ENCODE assay signal across 26 cellular contexts in genomic region chr9:136222896-136223266, GRCh38. TPM values are rescaled to one million over a fixed set of nuclear protein-coding genes. Genes with fewer than 3 reads are reported as not detected.
"Had no signal": no experiment of that assay in that cellular context is flagged by ENCODE, and none has a peak within 500 bp of the region (broad histone marks: within the 10 kb centered on the region; RNA-seq: fewer than 3 reads in every experiment).

No MANE protein-coding gene starts in this region.

- H3K9me3 Mint-ChIP-seq: activated CD4-positive, alpha-beta T cell treated with anti-CD3 and anti-CD28 coated beads, Interleukin-2, amount 10 ng/mL, durations not matched to agents 7 days and 5 days; activated CD8-positive, alpha-beta T cell treated with anti-CD3 and anti-CD28 coated beads for 36 hours; activated naive CD4-positive, alpha-beta T cell treated with anti-CD3 and anti-CD28 coated beads, Interleukin-2, amount 50 U/mL, for 24 hours; activated T-helper 1 cell treated with anti-CD3 and anti-CD28 coated beads, Interleukin-12 subunit alpha, Interleukin-12 subunit beta, Interleukin-2, Interleukin-4 antibody, amounts not matched to agents 30 ng/mL and 10 ng/mL and 1 ng/mL, durations not matched to agents 14 hours and 24 hours and 36 hours; effector memory CD8-positive, alpha-beta T cell; stimulated activated effector memory CD8-positive, alpha-beta T cell treated with anti-CD3 and anti-CD28 coated beads, Interleukin-12 subunit alpha, Interleukin-12 subunit beta, amount 100 ng/mL, for 72 hours had no signal

- H3K9me3 ChIP-seq: gastroesophageal sphincter, stomach, suprapubic skin, tibial nerve, uterus had no signal

- H3K4me1 ChIP-seq: gastroesophageal sphincter, stomach, tibial nerve, uterus had no signal

- H3K27ac ChIP-seq: brain microvascular endothelial cell, gastroesophageal sphincter, stomach, suprapubic skin, tibial nerve, uterus had no signal

- H3K27me3 Mint-ChIP-seq: activated CD4-positive, alpha-beta T cell treated with anti-CD3 and anti-CD28 coated beads, Interleukin-2, amount 10 ng/mL, durations not matched to agents 7 days and 5 days; activated CD8-positive, alpha-beta T cell treated with anti-CD3 and anti-CD28 coated beads for 36 hours; activated naive CD4-positive, alpha-beta T cell treated with anti-CD3 and anti-CD28 coated beads, Interleukin-2, amount 50 U/mL, for 24 hours; effector memory CD8-positive, alpha-beta T cell; T-helper 17 cell had no signal

- DNase-seq: activated CD4-positive, alpha-beta T cell treated with anti-CD3 and anti-CD28 coated beads, Interleukin-2, amount 10 ng/mL, durations not matched to agents 7 days and 5 days; activated CD8-positive, alpha-beta T cell treated with anti-CD3 and anti-CD28 coated beads for 36 hours; activated gamma-delta T cell; aorta; brain microvascular endothelial cell; caudate nucleus; effector memory CD8-positive, alpha-beta T cell; head of caudate nucleus; islet precursor cell; left cardiac atrium; mesenchymal stem cell; occipital lobe; small intestine; stimulated activated CD4-positive, alpha-beta T cell treated with anti-CD3 and anti-CD28 coated beads, Interleukin-2, amount 100 ng/mL, for 24 hours; stomach; T-helper 17 cell; uterus had no signal

- ATAC-seq: activated CD4-positive, CD25-positive, alpha-beta regulatory T cell treated with anti-CD3 and anti-CD28 coated beads, Interleukin-2, amount 50 U/mL, for 24 hours; activated CD8-positive, alpha-beta T cell treated with anti-CD3 and anti-CD28 coated beads for 36 hours; effector memory CD8-positive, alpha-beta T cell; gastroesophageal sphincter; left cardiac atrium; sciatic nerve; stimulated activated effector memory CD8-positive, alpha-beta T cell treated with anti-CD3 and anti-CD28 coated beads, Interleukin-12 subunit alpha, Interleukin-12 subunit beta, amount 100 ng/mL, for 72 hours; T-helper 17 cell had no signal

- H3K36me3 ChIP-seq: uterus had no signal

- H3K4me3 ChIP-seq: gastroesophageal sphincter, stomach, suprapubic skin, tibial nerve, uterus had no signal

- H3K4me3 Mint-ChIP-seq: activated CD4-positive, alpha-beta T cell treated with anti-CD3 and anti-CD28 coated beads, Interleukin-2, amount 10 ng/mL, durations not matched to agents 7 days and 5 days; activated CD8-positive, alpha-beta T cell treated with anti-CD3 and anti-CD28 coated beads for 36 hours; activated naive CD4-positive, alpha-beta T cell treated with anti-CD3 and anti-CD28 coated beads, Interleukin-2, amount 50 U/mL, for 24 hours; activated T-helper 1 cell treated with anti-CD3 and anti-CD28 coated beads, Interleukin-12 subunit alpha, Interleukin-12 subunit beta, Interleukin-2, Interleukin-4 antibody, amounts not matched to agents 30 ng/mL and 10 ng/mL and 1 ng/mL, durations not matched to agents 14 hours and 24 hours and 36 hours; effector memory CD8-positive, alpha-beta T cell; stimulated activated effector memory CD8-positive, alpha-beta T cell treated with anti-CD3 and anti-CD28 coated beads, Interleukin-12 subunit alpha, Interleukin-12 subunit beta, amount 100 ng/mL, for 72 hours; T-helper 17 cell had no signal

- FAIRE-seq: small intestine had no signal

- H3K27me3 ChIP-seq: brain microvascular endothelial cell, gastroesophageal sphincter, stomach, suprapubic skin, tibial nerve, uterus had no signal

- H3K27ac Mint-ChIP-seq: activated CD4-positive, alpha-beta T cell treated with anti-CD3 and anti-CD28 coated beads, Interleukin-2, amount 10 ng/mL, durations not matched to agents 7 days and 5 days; activated CD8-positive, alpha-beta T cell treated with anti-CD3 and anti-CD28 coated beads for 36 hours; activated naive CD4-positive, alpha-beta T cell treated with anti-CD3 and anti-CD28 coated beads, Interleukin-2, amount 50 U/mL, for 24 hours; activated T-helper 1 cell treated with anti-CD3 and anti-CD28 coated beads, Interleukin-12 subunit alpha, Interleukin-12 subunit beta, Interleukin-2, Interleukin-4 antibody, amounts not matched to agents 30 ng/mL and 10 ng/mL and 1 ng/mL, durations not matched to agents 14 hours and 24 hours and 36 hours; effector memory CD8-positive, alpha-beta T cell; stimulated activated effector memory CD8-positive, alpha-beta T cell treated with anti-CD3 and anti-CD28 coated beads, Interleukin-12 subunit alpha, Interleukin-12 subunit beta, amount 100 ng/mL, for 72 hours; T-helper 17 cell had no signal

RNA-seq across cellular contexts. Expression of gene LHX3, which starts 18.0 kb away (rescaled TPM):
- polyA plus RNA-seq: aorta, neural cell, small intestine, stomach had no signal
